In the genomic region with DNA sequence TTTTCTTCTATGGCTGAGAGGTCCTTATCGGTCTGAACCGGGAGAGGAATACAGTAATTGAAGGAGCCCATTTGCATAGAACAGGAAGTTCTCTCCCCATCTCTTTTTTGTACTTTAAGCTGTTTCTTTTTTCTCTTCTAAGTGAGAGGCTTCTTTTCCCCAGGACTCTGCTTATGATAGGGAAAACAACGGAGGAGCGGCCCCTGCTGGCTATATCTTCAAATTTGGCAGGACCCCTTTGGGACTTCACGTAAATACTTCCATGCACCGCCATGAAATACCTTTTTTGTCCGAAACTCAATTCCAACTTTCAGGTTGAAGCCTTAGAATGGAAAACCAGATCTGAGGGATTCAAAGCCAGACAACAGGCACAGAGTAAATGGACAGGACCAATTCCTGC, we compare ENCODE assay signal across 2 cellular contexts.
TF ChIP-seq lines count a peak whose summit lies in the region.

No MANE protein-coding gene starts in this region.

TF ChIP-seq in H1, 55 proteins besides CTCF, POLR2A, EP300 and RAD21 (continued from another document):
- TF ChIP-seq PHF8 (conservative IDR thresholded peaks at IDR 0.05; ENCODE audit: low read depth, low read length) (no peak), TAF7 (optimal IDR thresholded peaks at IDR 0.05; ENCODE audit: borderline replicate concordance, low read depth, low read length) (no peak), KDM1A (IDR thresholded peaks at IDR 0.05; ENCODE audit: borderline replicate concordance, low read length) (no peak), ZNF274 (IDR thresholded peaks at IDR 0.05; ENCODE audit: borderline replicate concordance, extremely low read depth, low read length) (no peak), GABPA (IDR thresholded peaks at IDR 0.05; ENCODE audit: borderline replicate concordance, insufficient read depth, low read length) (no peak), JUND (IDR thresholded peaks at IDR 0.05; ENCODE audit: low read length) (no peak)

TF ChIP-seq in HEK293T, 16 proteins besides CTCF, POLR2A, EP300 and RAD21 (continued from another document):
- TF ChIP-seq NFRKB (IDR thresholded peaks at IDR 0.05): no peak
- TF ChIP-seq ARNT (IDR thresholded peaks at IDR 0.05): no peak
